8 cellular contexts compared by ENCODE assay signal in genomic region chr22:41832553-41833368, GRCh38. TPM values are rescaled to one million over a fixed set of nuclear protein-coding genes. Genes with fewer than 3 reads are reported as not detected.
DNase-seq lines count a peak whose midpoint lies in the region; ATAC-seq and TF ChIP-seq lines count a peak whose summit lies in the region.

Gene SREBF2, plus strand, starts transcription at chr22:41833105. Its CDS starts 166 bp downstream, at chr22:41833271.

- H3K36me3 Mint-ChIP-seq in endothelial cell (ENCODE audit: low read depth, unreplicated experiment) (peaks cover 22% of the 10 kb centered on the region), mesothelial cell of epicardium (peaks cover 13% of the 10 kb centered on the region)

- H4K20me1 ChIP-seq in OCI-LY3 (ENCODE audit: insufficient read depth, low read length) = peaks cover 27% of the 10 kb centered on the region

- H3K27me3 ChIP-seq in OCI-LY3 (ENCODE audit: low read depth, low read length) = no peaks in the 10 kb centered on the region

- H3K9ac ChIP-seq in OCI-LY3 (ENCODE audit: low read length) = peak within 1 kb of the TSS; percentile 87

- peak within 1 kb of the TSS; percentile 80 for H3K4me2 ChIP-seq in OCI-LY3 (ENCODE audit: low read length)

- no peak for TF ChIP-seq CTCF in OCI-LY3 (IDR thresholded peaks at IDR 0.05; ENCODE audit: low read depth, low read length)
- no peak for TF ChIP-seq CTCF in endothelial cell (IDR thresholded peaks at IDR 0.05; ENCODE audit: unreplicated experiment)
- TF ChIP-seq CTCF in mesothelial cell of epicardium (IDR thresholded peaks at IDR 0.05; ENCODE audit: unreplicated experiment) = no peak

- H3K9me3 ChIP-seq in OCI-LY3 (ENCODE audit: insufficient read depth, low read length) = peaks cover 9% of the 10 kb centered on the region

- H2AFZ ChIP-seq in OCI-LY3 (ENCODE audit: low read depth, low read length) = no peak within 1 kb of the TSS

- H3K4me1 Mint-ChIP-seq in endothelial cell (ENCODE audit: unreplicated experiment) (peaks cover 50% of the 10 kb centered on the region), mesothelial cell of epicardium (peaks cover 21% of the 10 kb centered on the region)

- peaks cover 20% of the 10 kb centered on the region for H3K4me1 ChIP-seq in OCI-LY3 (ENCODE audit: low read length)

- H3K9me3 Mint-ChIP-seq in endothelial cell (ENCODE audit: unreplicated experiment) (no peaks in the 10 kb centered on the region), mesothelial cell of epicardium (no peaks in the 10 kb centered on the region)

- peaks cover 39% of the 10 kb centered on the region for H3K36me3 ChIP-seq in OCI-LY3 (replicated peaks; ENCODE audit: low read depth, low read length)

- peak within 1 kb of the TSS; percentile 89 for H3K27ac ChIP-seq in OCI-LY3 (ENCODE audit: low read length)

- DNase-seq in DMS 273 (lab: John Stamatoyannopoulos, UW; ENCODE audit: unreplicated experiment) = peak; percentile 98
- DNase-seq in HuH-7 (ENCODE audit: low spot score) = peak; percentile 96
- peak; percentile 99 for DNase-seq in activated CD8-positive, alpha-beta memory T cell treated with anti-CD3 and anti-CD28 coated beads, Interleukin-2, amount 50 U/mL, for 48 hours
- DNase-seq in endothelial cell (ENCODE audit: low spot score) = peak; percentile 99
- peak; percentile 98 for DNase-seq in mesothelial cell of epicardium (ENCODE audit: low spot score in 2 of 2, unreplicated experiment in 2 of 2)
- peak; percentile 98 to 99 for DNase-seq in stimulated activated CD8-positive, alpha-beta memory T cell treated with anti-CD3 and anti-CD28 coated beads, Interleukin-15, amount 100 ng/mL, for 48 hours (ENCODE audit: low read depth in 2 of 2)

- peaks cover 61% of the 10 kb centered on the region for H3K79me2 ChIP-seq in OCI-LY3 (ENCODE audit: low read length)

- H3K4me3 Mint-ChIP-seq in endothelial cell (ENCODE audit: unreplicated experiment) (peak within 1 kb of the TSS; percentile 98), mesothelial cell of epicardium (peak within 1 kb of the TSS; percentile 95)

- ATAC-seq in GM21515 (IDR thresholded peaks at IDR 0.05; ENCODE audit: unreplicated experiment) = peak; percentile 86

- H3K27me3 Mint-ChIP-seq in endothelial cell (ENCODE audit: unreplicated experiment) = peaks cover 10% of the 10 kb centered on the region
- H3K27me3 Mint-ChIP-seq in mesothelial cell of epicardium (ENCODE audit: low read depth) = no peaks in the 10 kb centered on the region

- H3K4me3 ChIP-seq in OCI-LY3 (ENCODE audit: low read length) = peak within 1 kb of the TSS; percentile 89

- H3K27ac Mint-ChIP-seq in endothelial cell (ENCODE audit: unreplicated experiment) (peak within 1 kb of the TSS; percentile 98), mesothelial cell of epicardium (peak within 1 kb of the TSS; percentile 100)

RNA-seq across cellular contexts. Expression of gene SREBF2, which starts in this region (rescaled TPM):
- total RNA-seq in endothelial cell (ENCODE audit: unreplicated experiment) (200 TPM), mesothelial cell of epicardium (127 to 130 TPM (median 129 TPM) in 3 replicates)

Comparison
In these comparisons a context has a peak if more than half of its experiments do, and no peak if none do; other contexts are left out.
1. Peak in every context shown above with its lines: DNase-seq, ATAC-seq, H3K4me3 ChIP-seq and H3K27ac ChIP-seq.